Comparison of ENCODE assay signal across 7 cellular contexts in genomic region chr17:76205542-76206144, GRCh38. TPM values are rescaled to one million over a fixed set of nuclear protein-coding genes. Genes with fewer than 3 reads are reported as not detected.
DNase-seq lines count a peak whose midpoint lies in the region; ATAC-seq, FAIRE-seq and TF ChIP-seq lines count a peak whose summit lies in the region.
"Not testable (repeated sequence)": the region's sequence is repeated elsewhere in the genome, so short reads cannot be mapped to it uniquely, and the experiment has no call there.

No MANE protein-coding gene starts in this region.

- H4K20me1 ChIP-seq in IMR-90 (ENCODE audit: insufficient read depth, low read length); K562 (replicated peaks; ENCODE audit: control insufficient read depth, insufficient read depth, low read length): not testable (repeated sequence)

- H3K36me3 Mint-ChIP-seq in CD4-positive, alpha-beta memory T cell = peaks cover 27 to 35% of the 10 kb centered on the region in 2 donors
- H3K36me3 Mint-ChIP-seq in T-helper 2 cell treated with Interferon-gamma antibody and Interleukin-4, amounts not matched to agents 5 μg/mL and 100 μg/mL, for 36 hours (ENCODE audit: low read depth) = peaks cover 64% of the 10 kb centered on the region
- peaks cover 41% of the 10 kb centered on the region for H3K36me3 Mint-ChIP-seq in activated T-helper 1 cell treated with anti-CD3 and anti-CD28 coated beads, Interleukin-12 subunit alpha, Interleukin-12 subunit beta, Interleukin-2, Interleukin-4 antibody, amounts not matched to agents 30 ng/mL and 10 ng/mL and 1 ng/mL, durations not matched to agents 14 hours and 24 hours and 36 hours (ENCODE audit: low read depth)
- peaks cover 7 to 56% (median 31%) of the 10 kb centered on the region in 5 donors for H3K36me3 Mint-ChIP-seq in naive thymus-derived CD4-positive, alpha-beta T cell
- H3K36me3 Mint-ChIP-seq in stimulated activated effector memory CD8-positive, alpha-beta T cell treated with anti-CD3 and anti-CD28 coated beads, Interleukin-12 subunit alpha, Interleukin-12 subunit beta, amount 100 ng/mL, for 72 hours = not testable (repeated sequence)

- not testable (repeated sequence) for H2BK15ac ChIP-seq in IMR-90 (ENCODE audit: low read depth, low read length)

- H2AK9ac ChIP-seq in IMR-90 (replicated peaks; ENCODE audit: low read depth, low read length, poor library complexity) = not testable (repeated sequence)

- not testable (repeated sequence) for H3K79me2 ChIP-seq in K562 (ENCODE audit: control insufficient read depth, insufficient read depth, low read length)

- H3K9me1 ChIP-seq in IMR-90 (ENCODE audit: insufficient read depth, low read length) = peaks cover 17% of the 10 kb centered on the region
- H3K9me1 ChIP-seq in K562 (ENCODE audit: control insufficient read depth, insufficient read depth, low read length) = not testable (repeated sequence)

- TF ChIP-seq POLR2A in IMR-90 (IDR thresholded peaks at IDR 0.05; ENCODE audit: low read depth, low read length); K562 (conservative IDR thresholded peaks at IDR 0.05): not testable (repeated sequence)

- POLR2A ChIA-PET in CD4-positive, alpha-beta memory T cell (lab: Charles Lee; ENCODE audit: partially characterized antibody) = interaction anchor here (0.7 to 6.3 kb wide), 6 partner anchors 13 to 1171 kb away, joined by 3 to 80 read pairs (median 6); no protein-coding TSS in a partner anchor
- POLR2A ChIA-PET in IMR-90 (lab: Charles Lee; ENCODE audit: unreplicated experiment) = not testable (repeated sequence)
- POLR2A ChIA-PET in K562 (lab: Yijun Ruan, JAX) = interaction anchor here (0.8 to 1.6 kb wide), 4 partner anchors 10 to 22 kb away, joined by 3 to 6 read pairs (median 4); no protein-coding TSS in a partner anchor
- POLR2A ChIA-PET in naive thymus-derived CD4-positive, alpha-beta T cell (lab: Charles Lee) = interaction anchor here (0.7 to 2.9 kb wide), 5 partner anchors 11 to 61 kb away, joined by 3 to 10 read pairs (median 5); no protein-coding TSS in a partner anchor

- H3K27ac ChIP-seq in CD4-positive, alpha-beta memory T cell (ENCODE audit: low read depth, low read length); IMR-90 (ENCODE audit: insufficient read depth, low read length); K562 (ENCODE audit: extremely low read depth, low read depth, low read length); naive thymus-derived CD4-positive, alpha-beta T cell (ENCODE audit: low read depth, low read length): not testable (repeated sequence)

- peak; percentile 26 for FAIRE-seq in K562 (lab: Jason Lieb, UNC)

- H3K36me3 ChIP-seq in CD4-positive, alpha-beta memory T cell (ENCODE audit: insufficient read depth, low read length); IMR-90 (ENCODE audit: control insufficient read depth, insufficient read depth, low read length); naive thymus-derived CD4-positive, alpha-beta T cell (ENCODE audit: control insufficient read depth in 2 of 3, insufficient read depth in 3 of 3, low read length in 3 of 3): not testable (repeated sequence)
- peaks cover 43% of the 10 kb centered on the region; the same call in 2 of the 3 replicates for H3K36me3 ChIP-seq in K562 (ENCODE audit: control insufficient read depth, insufficient read depth, low read length)

- BruUV-seq in IMR-90 (replicated peaks; lab: Mats Ljungman, UMichigan); K562 (replicated peaks; lab: Mats Ljungman, UMichigan): not testable (repeated sequence)

- ATAC-seq in IMR-90 (ENCODE audit: low read depth); K562; naive thymus-derived CD4-positive, alpha-beta T cell; stimulated activated effector memory CD8-positive, alpha-beta T cell treated with anti-CD3 and anti-CD28 coated beads, Interleukin-12 subunit alpha, Interleukin-12 subunit beta, amount 100 ng/mL, for 72 hours: not testable (repeated sequence)

- CTCF ChIA-PET in CD4-positive, alpha-beta memory T cell (lab: Charles Lee; ENCODE audit: partially characterized antibody) = interaction anchor here (1.0 to 1.7 kb wide), 4 partner anchors 10 to 26 kb away, joined by 3 to 7 read pairs (median 3); no protein-coding TSS in a partner anchor
- CTCF ChIA-PET in IMR-90 (lab: Yijun Ruan, JAX) = interaction anchor here (0.7 to 1.2 kb wide), 2 partner anchors 12 to 21 kb away, joined by 3 to 4 read pairs; no protein-coding TSS in a partner anchor
- CTCF ChIA-PET in K562 (lab: Yijun Ruan, JAX; ENCODE audit: low intra/inter-chr PET ratio) = not testable (repeated sequence)
- CTCF ChIA-PET in naive thymus-derived CD4-positive, alpha-beta T cell (lab: Charles Lee) = interaction anchor here (0.6 to 1.0 kb wide), 4 partner anchors 12 to 341 kb away, joined by 3 to 4 read pairs (median 4); no protein-coding TSS in a partner anchor

- dilution Hi-C loops in IMR-90 (cut with HindIII; ENCODE audit: low sequenced_read_pairs, unreplicated experiment) = not testable (repeated sequence)

- H2BK5ac ChIP-seq in IMR-90 (ENCODE audit: low read depth, low read length, poor library complexity, severe bottlenecking) = not testable (repeated sequence)

- not testable (repeated sequence) for H3K4me3 ChIP-seq in CD4-positive, alpha-beta memory T cell (ENCODE audit: low read length in 2 of 2); IMR-90 (ENCODE audit: insufficient read depth, low read depth, low read length); K562; naive thymus-derived CD4-positive, alpha-beta T cell (ENCODE audit: low read length)

- H2AK5ac ChIP-seq in IMR-90 (ENCODE audit: low read depth, low read length) = peak overlapping the region; percentile 12; the same call in 1 of the 2 replicates

- not testable (repeated sequence) for H4K8ac ChIP-seq in IMR-90 (ENCODE audit: low read depth in 2 of 2, low read length in 2 of 2)

- not testable (repeated sequence) for H3K56ac ChIP-seq in IMR-90 (ENCODE audit: extremely low read depth, insufficient read depth, low read length)

- intact Hi-C loops in CD4-positive, alpha-beta memory T cell (cut with micrococcal nuclease); IMR-90 (cut with micrococcal nuclease); K562 (cut with micrococcal nuclease): not testable (repeated sequence)
- intact Hi-C loops in activated T-helper 1 cell treated with anti-CD3 and anti-CD28 coated beads, Interleukin-12 subunit alpha, Interleukin-12 subunit beta, Interleukin-2, Interleukin-4 antibody, amounts not matched to agents 30 ng/mL and 10 ng/mL and 1 ng/mL, durations not matched to agents 14 hours and 24 hours and 36 hours (cut with micrococcal nuclease) = loop anchor here (2.0 kb wide), 1 partner anchor 13 kb away; no protein-coding TSS in a partner anchor
- intact Hi-C loops in naive thymus-derived CD4-positive, alpha-beta T cell (cut with micrococcal nuclease) = loop anchor here in 1 of 2 donors (2.0 kb wide), 1 partner anchor 15 kb away; no protein-coding TSS in a partner anchor

- not testable (repeated sequence) for H3K27me3 ChIP-seq in CD4-positive, alpha-beta memory T cell (ENCODE audit: insufficient read depth, low read length); IMR-90 (ENCODE audit: control insufficient read depth, insufficient read depth, low read length); K562 (ENCODE audit: control insufficient read depth in 2 of 2, insufficient read depth in 2 of 2, low read length in 2 of 2); naive thymus-derived CD4-positive, alpha-beta T cell (ENCODE audit: control insufficient read depth in 2 of 2, insufficient read depth in 2 of 2, low read length in 2 of 2)

- not testable (repeated sequence) for H3K9me3 Mint-ChIP-seq in CD4-positive, alpha-beta memory T cell; T-helper 2 cell treated with Interferon-gamma antibody and Interleukin-4, amounts not matched to agents 5 μg/mL and 100 μg/mL, for 36 hours; activated T-helper 1 cell treated with anti-CD3 and anti-CD28 coated beads, Interleukin-12 subunit alpha, Interleukin-12 subunit beta, Interleukin-2, Interleukin-4 antibody, amounts not matched to agents 30 ng/mL and 10 ng/mL and 1 ng/mL, durations not matched to agents 14 hours and 24 hours and 36 hours; naive thymus-derived CD4-positive, alpha-beta T cell; stimulated activated effector memory CD8-positive, alpha-beta T cell treated with anti-CD3 and anti-CD28 coated beads, Interleukin-12 subunit alpha, Interleukin-12 subunit beta, amount 100 ng/mL, for 72 hours

- not testable (repeated sequence) for H3K27me3 Mint-ChIP-seq in CD4-positive, alpha-beta memory T cell; T-helper 2 cell treated with Interferon-gamma antibody and Interleukin-4, amounts not matched to agents 5 μg/mL and 100 μg/mL, for 36 hours (ENCODE audit: low read depth); activated T-helper 1 cell treated with anti-CD3 and anti-CD28 coated beads, Interleukin-12 subunit alpha, Interleukin-12 subunit beta, Interleukin-2, Interleukin-4 antibody, amounts not matched to agents 30 ng/mL and 10 ng/mL and 1 ng/mL, durations not matched to agents 14 hours and 24 hours and 36 hours (ENCODE audit: insufficient read depth); naive thymus-derived CD4-positive, alpha-beta T cell

- H2BK20ac ChIP-seq in IMR-90 (ENCODE audit: low read depth, low read length) = not testable (repeated sequence)

- H3K4me3 Mint-ChIP-seq in CD4-positive, alpha-beta memory T cell = peak overlapping the region in 4 of 8 donors; percentile 8 to 31 (median 12)
- H3K4me3 Mint-ChIP-seq in T-helper 2 cell treated with Interferon-gamma antibody and Interleukin-4, amounts not matched to agents 5 μg/mL and 100 μg/mL, for 36 hours; activated T-helper 1 cell treated with anti-CD3 and anti-CD28 coated beads, Interleukin-12 subunit alpha, Interleukin-12 subunit beta, Interleukin-2, Interleukin-4 antibody, amounts not matched to agents 30 ng/mL and 10 ng/mL and 1 ng/mL, durations not matched to agents 14 hours and 24 hours and 36 hours; stimulated activated effector memory CD8-positive, alpha-beta T cell treated with anti-CD3 and anti-CD28 coated beads, Interleukin-12 subunit alpha, Interleukin-12 subunit beta, amount 100 ng/mL, for 72 hours: not testable (repeated sequence)
- peak overlapping the region in 1 of 10 donors; percentile 45 for H3K4me3 Mint-ChIP-seq in naive thymus-derived CD4-positive, alpha-beta T cell

- H4K5ac ChIP-seq in IMR-90 (ENCODE audit: low read depth, low read length) = not testable (repeated sequence)

- H3K4me1 ChIP-seq in CD4-positive, alpha-beta memory T cell (ENCODE audit: insufficient read depth, low read length) = peaks cover 61% of the 10 kb centered on the region
- H3K4me1 ChIP-seq in IMR-90 (ENCODE audit: control insufficient read depth, insufficient read depth, low read length); K562 (replicated peaks in 1 of 2; ENCODE audit: control insufficient read depth in 2 of 2, insufficient read depth in 2 of 2, low read length in 2 of 2): not testable (repeated sequence)
- H3K4me1 ChIP-seq in naive thymus-derived CD4-positive, alpha-beta T cell (ENCODE audit: control insufficient read depth in 2 of 2, insufficient read depth in 2 of 2, low read length in 2 of 2) = peaks cover 27 to 28% of the 10 kb centered on the region in 2 donors

- H2BK120ac ChIP-seq in IMR-90 (ENCODE audit: low read depth, low read length) = peak overlapping the region; percentile 34; the same call in 1 of the 2 replicates

- H3K14ac ChIP-seq in IMR-90 (replicated peaks; ENCODE audit: low read depth, low read length) = 0 out of 2 replicates have a peak overlapping the region, but pooled peaks have one; percentile 15

- H3K4me1 Mint-ChIP-seq in CD4-positive, alpha-beta memory T cell = peaks cover 34 to 69% (median 56%) of the 10 kb centered on the region in 4 donors
- H3K4me1 Mint-ChIP-seq in T-helper 2 cell treated with Interferon-gamma antibody and Interleukin-4, amounts not matched to agents 5 μg/mL and 100 μg/mL, for 36 hours (ENCODE audit: low read depth) = peaks cover 49% of the 10 kb centered on the region
- peaks cover 67% of the 10 kb centered on the region for H3K4me1 Mint-ChIP-seq in activated T-helper 1 cell treated with anti-CD3 and anti-CD28 coated beads, Interleukin-12 subunit alpha, Interleukin-12 subunit beta, Interleukin-2, Interleukin-4 antibody, amounts not matched to agents 30 ng/mL and 10 ng/mL and 1 ng/mL, durations not matched to agents 14 hours and 24 hours and 36 hours (ENCODE audit: low read depth)
- H3K4me1 Mint-ChIP-seq in naive thymus-derived CD4-positive, alpha-beta T cell = peaks cover 24 to 64% (median 59%) of the 10 kb centered on the region in 7 donors
- H3K4me1 Mint-ChIP-seq in stimulated activated effector memory CD8-positive, alpha-beta T cell treated with anti-CD3 and anti-CD28 coated beads, Interleukin-12 subunit alpha, Interleukin-12 subunit beta, amount 100 ng/mL, for 72 hours = peaks cover 32% of the 10 kb centered on the region

- not testable (repeated sequence) for H3K79me1 ChIP-seq in IMR-90 (ENCODE audit: low read depth in 1 of 2, low read length in 2 of 2)

- H3K27ac Mint-ChIP-seq in CD4-positive, alpha-beta memory T cell = peak overlapping the region in 6 of 7 donors; percentile 27 to 89 (median 83)
- peak overlapping the region; percentile 41 for H3K27ac Mint-ChIP-seq in T-helper 2 cell treated with Interferon-gamma antibody and Interleukin-4, amounts not matched to agents 5 μg/mL and 100 μg/mL, for 36 hours
- H3K27ac Mint-ChIP-seq in activated T-helper 1 cell treated with anti-CD3 and anti-CD28 coated beads, Interleukin-12 subunit alpha, Interleukin-12 subunit beta, Interleukin-2, Interleukin-4 antibody, amounts not matched to agents 30 ng/mL and 10 ng/mL and 1 ng/mL, durations not matched to agents 14 hours and 24 hours and 36 hours = peak overlapping the region; percentile 34
- H3K27ac Mint-ChIP-seq in naive thymus-derived CD4-positive, alpha-beta T cell = peak overlapping the region in 8 of 9 donors; percentile 25 to 84 (median 64)
- peak overlapping the region; percentile 20 for H3K27ac Mint-ChIP-seq in stimulated activated effector memory CD8-positive, alpha-beta T cell treated with anti-CD3 and anti-CD28 coated beads, Interleukin-12 subunit alpha, Interleukin-12 subunit beta, amount 100 ng/mL, for 72 hours

- no CpG with 5 or more reads among the region's 9 CpGs for WGBS in IMR-90 (ENCODE audit: extremely low coverage in 2 of 2, insufficient read length in 1 of 2), 2 experiments
- 93% methylated on average over 8 of the region's 9 CpGs for WGBS in K562 (ENCODE audit: insufficient coverage, low coverage, missing lambda C conversion rate)

- H3K4ac ChIP-seq in IMR-90 (ENCODE audit: low read depth, low read length) = 0 out of 2 replicates have a peak overlapping the region, but pooled peaks have one; percentile 47

- in situ Hi-C loops in IMR-90 (cut with MboI; ENCODE audit: low sequenced_read_pairs); K562 (cut with MboI): not testable (repeated sequence)

- H3K9ac ChIP-seq in IMR-90 (ENCODE audit: low read depth, low read length); K562 (ENCODE audit: insufficient read depth in 1 of 2, low read depth in 2 of 2, low read length in 2 of 2): not testable (repeated sequence)

- DNase-seq in CD4-positive, alpha-beta memory T cell; IMR-90; T-helper 2 cell treated with Interferon-gamma antibody and Interleukin-4, amounts not matched to agents 5 μg/mL and 100 μg/mL, for 36 hours (ENCODE audit: low spot score); activated T-helper 1 cell treated with anti-CD3 and anti-CD28 coated beads, Interleukin-12 subunit alpha, Interleukin-12 subunit beta, Interleukin-2, Interleukin-4 antibody, amounts not matched to agents 30 ng/mL and 10 ng/mL and 1 ng/mL, durations not matched to agents 14 hours and 24 hours and 36 hours (ENCODE audit: low spot score); K562 (ENCODE audit: extremely low read depth in 1 of 4, low spot score in 3 of 4); naive thymus-derived CD4-positive, alpha-beta T cell; stimulated activated effector memory CD8-positive, alpha-beta T cell treated with anti-CD3 and anti-CD28 coated beads, Interleukin-12 subunit alpha, Interleukin-12 subunit beta, amount 100 ng/mL, for 72 hours (ENCODE audit: low spot score in 2 of 2): not testable (repeated sequence)

- not testable (repeated sequence) for H3K23ac ChIP-seq in IMR-90 (ENCODE audit: low read depth, low read length)

- TF ChIP-seq RAD21 in IMR-90 (IDR thresholded peaks at IDR 0.05; ENCODE audit: low read length); K562 (CRISPR knock-in tag; conservative IDR thresholded peaks at IDR 0.05 in 1 of 2, IDR thresholded peaks at IDR 0.05 in 1 of 2): not testable (repeated sequence)

- not testable (repeated sequence) for TF ChIP-seq EP300 in K562 (IDR thresholded peaks at IDR 0.05; ENCODE audit: low read length)

- not testable (repeated sequence) for H2AFZ ChIP-seq in IMR-90 (replicated peaks; ENCODE audit: low read length, poor library complexity); K562 (ENCODE audit: low read depth, low read length)

- H3K9me3 ChIP-seq in CD4-positive, alpha-beta memory T cell (ENCODE audit: control insufficient read depth in 1 of 2, low read length in 2 of 2); IMR-90 (ENCODE audit: control insufficient read depth, insufficient read depth, low read length); K562 (replicated peaks; ENCODE audit: control insufficient read depth, insufficient read depth, low read depth, low read length); naive thymus-derived CD4-positive, alpha-beta T cell (ENCODE audit: control insufficient read depth in 2 of 3, low read length in 3 of 3): not testable (repeated sequence)

- H3K4me2 ChIP-seq in IMR-90 (ENCODE audit: low read depth, low read length); K562 (ENCODE audit: insufficient read depth, low read length): not testable (repeated sequence)

- not testable (repeated sequence) for TF ChIP-seq CTCF in IMR-90 (conservative IDR thresholded peaks at IDR 0.05; ENCODE audit: low read depth, low read length); K562 (IDR thresholded peaks at IDR 0.05 in 2 of 3, conservative IDR thresholded peaks at IDR 0.05 in 1 of 3; ENCODE audit: insufficient read depth in 2 of 3, low read depth in 1 of 3, low read length in 3 of 3)

- peak overlapping the region; percentile 28; the same call in 1 of the 2 replicates for H4K91ac ChIP-seq in IMR-90 (ENCODE audit: insufficient read depth, low read depth, low read length)

- H3K18ac ChIP-seq in IMR-90 (ENCODE audit: low read depth, low read length) = not testable (repeated sequence)

RNA-seq across cellular contexts. Expression of gene RNF157, which starts 34.6 kb away (rescaled TPM):
- total RNA-seq in CD4-positive, alpha-beta memory T cell = 10 to 100 TPM; 19.5 to 22.5 TPM
- 10 to 100 TPM in 1 of 2 donors, 1 to 10 TPM in 1; 4.0 to 20.5 TPM for polyA plus RNA-seq in CD4-positive, alpha-beta memory T cell
- total RNA-seq in IMR-90 (2012; rRNA removed) (0.54 and 0.83 TPM in 2 replicates), K562 (2014; rRNA removed) (12.7 and 21.6 TPM in 2 replicates), K562 (2014; rRNA removed; fragmentation: Illumina TruSeq; extraction: Trizol) (16.3 and 17.9 TPM in 2 replicates), K562 (2015; rRNA removed; fragmentation: Illumina TruSeq; extraction: Trizol) (28.2 and 28.7 TPM in 2 replicates), K562 (2021) (28.6 and 29.0 TPM in 2 replicates)
- polyA plus RNA-seq in IMR-90 (2012; rRNA removed) (1.1 and 1.3 TPM in 2 replicates), K562 (2011; rRNA removed) (30.5 and 37.8 TPM in 2 replicates), K562 (2014; fragmentation: Illumina TruSeq; extraction: Trizol) (29.0 and 31.7 TPM in 2 replicates), K562 (2014; fragmentation: Nextera tagmentation; extraction: Ambion mirVana) (10 to 100 TPM in 1 of 2 experiments, 1 to 10 TPM in 1; 8.1 to 12.7 TPM), K562 (2014; rRNA removed) (20.8 and 26.3 TPM in 2 replicates)
- polyA plus RNA-seq in IMR-90 (2012; cell fraction: cytosol; rRNA removed) = 0.56 and 0.93 TPM in 2 replicates
- 0.74 and 1.1 TPM in 2 replicates for polyA plus RNA-seq in IMR-90 (2012; cell fraction: nucleus; rRNA removed; ENCODE audit: low replicate concordance)
- 50.4 and 51.7 TPM in 2 replicates for total RNA-seq in activated T-helper 1 cell treated with anti-CD3 and anti-CD28 coated beads, Interleukin-12 subunit alpha, Interleukin-12 subunit beta, Interleukin-2, Interleukin-4 antibody, amounts not matched to agents 30 ng/mL and 10 ng/mL and 1 ng/mL, durations not matched to agents 14 hours and 24 hours and 36 hours
- 105 and 114 TPM in 2 replicates for total RNA-seq in K562 (2011; cell fraction: chromatin; rRNA removed; ENCODE audit: low replicate concordance)
- total RNA-seq in K562 (2011; cell fraction: nucleolus; rRNA removed) = 43.7 and 60.5 TPM in 2 replicates
- 85.8 and 127 TPM in 2 replicates for total RNA-seq in K562 (2011; cell fraction: nucleoplasm; rRNA removed)
- 29.5 and 33.1 TPM in 2 replicates for polyA plus RNA-seq in K562 (2011; cell fraction: cytosol; rRNA removed)
- polyA plus RNA-seq in K562 (2011; cell fraction: nucleus; rRNA removed) = 28.4 and 36.3 TPM in 2 replicates
- 21.3 and 53.9 TPM in 2 replicates for polyA plus RNA-seq in K562 (2012)
- 40.3 and 41.8 TPM in 2 replicates for polyA minus RNA-seq in K562 (2011; rRNA and poly(A)+ RNA removed)
- polyA minus RNA-seq in K562 (2011; cell fraction: cytosol; rRNA and poly(A)+ RNA removed) = 30.4 and 40.2 TPM in 2 replicates
- polyA minus RNA-seq in K562 (2011; cell fraction: nucleus; rRNA and poly(A)+ RNA removed) = 13.2 and 28.3 TPM in 2 replicates
- total RNA-seq in naive thymus-derived CD4-positive, alpha-beta T cell = 10 to 100 TPM; 49.2 to 96.3 (median 50.8) TPM
- 10 to 100 TPM; 10.4 to 17.3 TPM for polyA plus RNA-seq in naive thymus-derived CD4-positive, alpha-beta T cell

RNA-seq across cellular contexts. Expression of gene UBALD2, which starts 59.5 kb away (rescaled TPM):
- 100 to 1,000 TPM; 101 to 103 TPM for total RNA-seq in CD4-positive, alpha-beta memory T cell
- polyA plus RNA-seq in CD4-positive, alpha-beta memory T cell = 10 to 100 TPM in 1 of 2 donors, 1 to 10 TPM in 1; 6.2 to 11.1 TPM
- total RNA-seq in IMR-90 (2012; rRNA removed) (0.90 and 1.4 TPM in 2 replicates), K562 (2014; rRNA removed) (43.1 and 52.7 TPM in 2 replicates), K562 (2014; rRNA removed; fragmentation: Illumina TruSeq; extraction: Trizol) (5.8 and 7.6 TPM in 2 replicates), K562 (2015; rRNA removed; fragmentation: Illumina TruSeq; extraction: Trizol) (21.9 and 25.3 TPM in 2 replicates), K562 (2021) (85.3 and 94.1 TPM in 2 replicates)
- polyA plus RNA-seq in IMR-90 (2012; rRNA removed) (12.1 and 19.9 TPM in 2 replicates), K562 (2011; rRNA removed) (46.6 and 79.6 TPM in 2 replicates), K562 (2014; fragmentation: Illumina TruSeq; extraction: Trizol) (17.4 and 39.3 TPM in 2 replicates), K562 (2014; fragmentation: Nextera tagmentation; extraction: Ambion mirVana) (1 to 10 TPM; 2.3 to 3.9 TPM), K562 (2014; rRNA removed) (40.6 and 46.5 TPM in 2 replicates)
- 11.6 and 33.1 TPM in 2 replicates for polyA plus RNA-seq in IMR-90 (2012; cell fraction: cytosol; rRNA removed)
- 14.2 and 21.7 TPM in 2 replicates for polyA plus RNA-seq in IMR-90 (2012; cell fraction: nucleus; rRNA removed; ENCODE audit: low replicate concordance)
- total RNA-seq in activated T-helper 1 cell treated with anti-CD3 and anti-CD28 coated beads, Interleukin-12 subunit alpha, Interleukin-12 subunit beta, Interleukin-2, Interleukin-4 antibody, amounts not matched to agents 30 ng/mL and 10 ng/mL and 1 ng/mL, durations not matched to agents 14 hours and 24 hours and 36 hours = 206 and 217 TPM in 2 replicates
- 10.6 and 25.5 TPM in 2 replicates for total RNA-seq in K562 (2011; cell fraction: chromatin; rRNA removed; ENCODE audit: low replicate concordance)
- total RNA-seq in K562 (2011; cell fraction: nucleolus; rRNA removed) = 27.3 and 33.0 TPM in 2 replicates
- 22.7 and 24.3 TPM in 2 replicates for total RNA-seq in K562 (2011; cell fraction: nucleoplasm; rRNA removed)
- 34.5 and 74.0 TPM in 2 replicates for polyA plus RNA-seq in K562 (2011; cell fraction: cytosol; rRNA removed)
- polyA plus RNA-seq in K562 (2011; cell fraction: nucleus; rRNA removed) = 55.6 and 56.6 TPM in 2 replicates
- 62.8 and 75.4 TPM in 2 replicates for polyA plus RNA-seq in K562 (2012)
- polyA minus RNA-seq in K562 (2011; rRNA and poly(A)+ RNA removed) = 8.0 and 8.5 TPM in 2 replicates
- polyA minus RNA-seq in K562 (2011; cell fraction: cytosol; rRNA and poly(A)+ RNA removed) = 32.8 and 59.0 TPM in 2 replicates
- polyA minus RNA-seq in K562 (2011; cell fraction: nucleus; rRNA and poly(A)+ RNA removed) = 8.1 and 9.6 TPM in 2 replicates
- 100 to 1,000 TPM; 103 to 263 (median 241) TPM for total RNA-seq in naive thymus-derived CD4-positive, alpha-beta T cell
- polyA plus RNA-seq in naive thymus-derived CD4-positive, alpha-beta T cell = 10 to 100 TPM in 1 of 2 donors, 1 to 10 TPM in 1; 6.9 to 11.1 TPM

Comparison
In these comparisons a context has a peak if more than half of its experiments do, and no peak if none do; other contexts are left out.
1. H3K27ac Mint-ChIP-seq: peak in every context shown above with its lines; median percentile 83 in CD4-positive, alpha-beta memory T cell; 64 in naive thymus-derived CD4-positive, alpha-beta T cell; 41 in T-helper 2 cell treated with Interferon-gamma antibody and Interleukin-4, amounts not matched to agents 5 μg/mL and 100 μg/mL, for 36 hours; 34 in activated T-helper 1 cell treated with anti-CD3 and anti-CD28 coated beads, Interleukin-12 subunit alpha, Interleukin-12 subunit beta, Interleukin-2, Interleukin-4 antibody, amounts not matched to agents 30 ng/mL and 10 ng/mL and 1 ng/mL, durations not matched to agents 14 hours and 24 hours and 36 hours; 20 in stimulated activated effector memory CD8-positive, alpha-beta T cell treated with anti-CD3 and anti-CD28 coated beads, Interleukin-12 subunit alpha, Interleukin-12 subunit beta, amount 100 ng/mL, for 72 hours.